ENCODE assay signal across 4 cellular contexts in genomic region chr2:27739058-27739373, GRCh38.
TF ChIP-seq lines count a peak whose summit lies in the region.

No MANE protein-coding gene starts in this region.

TF ChIP-seq in SK-N-SH treated with all-trans-retinoic acid at 6 μM for 48 hours, 23 proteins besides CTCF, POLR2A, EP300 and RAD21:
- TF ChIP-seq ZNF8 (CRISPR knock-in tag; IDR thresholded peaks at IDR 0.05), result peak; percentile 96
- TF ChIP-seq ESRRG (CRISPR knock-in tag; IDR thresholded peaks at IDR 0.05), result no peak

TF ChIP-seq in SK-N-SH, 30 proteins besides CTCF, POLR2A, EP300 and RAD21:
- TF ChIP-seq IRF3 (IDR thresholded peaks at IDR 0.05; ENCODE audit: low read depth, low read length) (no peak), EZH2phosphoT487 (IDR thresholded peaks at IDR 0.05; ENCODE audit: borderline replicate concordance, low read depth) (no peak), RCOR1 (IDR thresholded peaks at IDR 0.05; ENCODE audit: low read length) (no peak), FOXJ3 (CRISPR knock-in tag; IDR thresholded peaks at IDR 0.05) (no peak), MEF2A (IDR thresholded peaks at IDR 0.05; ENCODE audit: borderline replicate concordance, low read depth) (no peak), SIN3A (IDR thresholded peaks at IDR 0.05; ENCODE audit: borderline replicate concordance, low read depth, low read length) (no peak), TCF12 (IDR thresholded peaks at IDR 0.05) (no peak), ELF1 (IDR thresholded peaks at IDR 0.05) (no peak), FOXM1 (IDR thresholded peaks at IDR 0.05; ENCODE audit: low read depth) (no peak), TEAD4 (IDR thresholded peaks at IDR 0.05; ENCODE audit: borderline replicate concordance, insufficient read depth) (no peak), ZBTB33 (IDR thresholded peaks at IDR 0.05; ENCODE audit: borderline replicate concordance, low read depth) (no peak)
- TF ChIP-seq, protein P1, sequence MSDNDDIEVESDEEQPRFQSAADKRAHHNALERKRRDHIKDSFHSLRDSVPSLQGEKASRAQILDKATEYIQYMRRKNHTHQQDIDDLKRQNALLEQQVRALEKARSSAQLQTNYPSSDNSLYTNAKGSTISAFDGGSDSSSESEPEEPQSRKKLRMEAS (IDR thresholded peaks at IDR 0.05; ENCODE audit: low read depth), result no peak
- TF ChIP-seq, protein P2, sequence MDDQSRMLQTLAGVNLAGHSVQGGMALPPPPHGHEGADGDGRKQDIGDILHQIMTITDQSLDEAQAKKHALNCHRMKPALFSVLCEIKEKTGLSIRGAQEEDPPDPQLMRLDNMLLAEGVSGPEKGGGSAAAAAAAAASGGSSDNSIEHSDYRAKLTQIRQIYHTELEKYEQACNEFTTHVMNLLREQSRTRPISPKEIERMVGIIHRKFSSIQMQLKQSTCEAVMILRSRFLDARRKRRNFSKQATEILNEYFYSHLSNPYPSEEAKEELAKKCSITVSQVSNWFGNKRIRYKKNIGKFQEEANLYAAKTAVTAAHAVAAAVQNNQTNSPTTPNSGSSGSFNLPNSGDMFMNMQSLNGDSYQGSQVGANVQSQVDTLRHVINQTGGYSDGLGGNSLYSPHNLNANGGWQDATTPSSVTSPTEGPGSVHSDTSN (IDR thresholded peaks at IDR 0.05), result no peak
- TF ChIP-seq, protein P3, sequence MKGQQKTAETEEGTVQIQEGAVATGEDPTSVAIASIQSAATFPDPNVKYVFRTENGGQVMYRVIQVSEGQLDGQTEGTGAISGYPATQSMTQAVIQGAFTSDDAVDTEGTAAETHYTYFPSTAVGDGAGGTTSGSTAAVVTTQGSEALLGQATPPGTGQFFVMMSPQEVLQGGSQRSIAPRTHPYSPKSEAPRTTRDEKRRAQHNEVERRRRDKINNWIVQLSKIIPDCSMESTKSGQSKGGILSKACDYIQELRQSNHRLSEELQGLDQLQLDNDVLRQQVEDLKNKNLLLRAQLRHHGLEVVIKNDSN (IDR thresholded peaks at IDR 0.05; ENCODE audit: borderline replicate concordance, low read depth), result no peak

TF ChIP-seq in K562, 482 proteins besides CTCF, POLR2A, EP300 and RAD21:
- TF ChIP-seq RBM25 (IDR thresholded peaks at IDR 0.05; ENCODE audit: low read depth, low read length, severe bottlenecking), result peak; percentile 46
- TF ChIP-seq ZNF146 (CRISPR knock-in tag; IDR thresholded peaks at IDR 0.05; ENCODE audit: unreplicated experiment), result peak; percentile 71
- no peak for TF ChIP-seq ZNF133 (CRISPR knock-in tag; IDR thresholded peaks at IDR 0.05)

TF ChIP-seq in liver, 16 proteins besides CTCF, POLR2A, EP300 and RAD21:
- TF ChIP-seq JUND (IDR thresholded peaks at IDR 0.05) (no peak), SP1 (IDR thresholded peaks at IDR 0.05) (no peak), YY1 (IDR thresholded peaks at IDR 0.05) (no peak), HNF4A (conservative IDR thresholded peaks at IDR 0.05) (no peak), FOXA1 (IDR thresholded peaks at IDR 0.05) (no peak), ZBTB33 (IDR thresholded peaks at IDR 0.05) (no peak), EGR1 (IDR thresholded peaks at IDR 0.05; ENCODE audit: low read depth in 2 of 2) (no peak), ATF3 (IDR thresholded peaks at IDR 0.05) (no peak), TAF1 (conservative IDR thresholded peaks at IDR 0.05) (no peak), FOXA2 (IDR thresholded peaks at IDR 0.05) (no peak)
- TF ChIP-seq, protein P1 (IDR thresholded peaks at IDR 0.05), result no peak
